8 cellular contexts compared by ENCODE assay signal in the genomic region with DNA sequence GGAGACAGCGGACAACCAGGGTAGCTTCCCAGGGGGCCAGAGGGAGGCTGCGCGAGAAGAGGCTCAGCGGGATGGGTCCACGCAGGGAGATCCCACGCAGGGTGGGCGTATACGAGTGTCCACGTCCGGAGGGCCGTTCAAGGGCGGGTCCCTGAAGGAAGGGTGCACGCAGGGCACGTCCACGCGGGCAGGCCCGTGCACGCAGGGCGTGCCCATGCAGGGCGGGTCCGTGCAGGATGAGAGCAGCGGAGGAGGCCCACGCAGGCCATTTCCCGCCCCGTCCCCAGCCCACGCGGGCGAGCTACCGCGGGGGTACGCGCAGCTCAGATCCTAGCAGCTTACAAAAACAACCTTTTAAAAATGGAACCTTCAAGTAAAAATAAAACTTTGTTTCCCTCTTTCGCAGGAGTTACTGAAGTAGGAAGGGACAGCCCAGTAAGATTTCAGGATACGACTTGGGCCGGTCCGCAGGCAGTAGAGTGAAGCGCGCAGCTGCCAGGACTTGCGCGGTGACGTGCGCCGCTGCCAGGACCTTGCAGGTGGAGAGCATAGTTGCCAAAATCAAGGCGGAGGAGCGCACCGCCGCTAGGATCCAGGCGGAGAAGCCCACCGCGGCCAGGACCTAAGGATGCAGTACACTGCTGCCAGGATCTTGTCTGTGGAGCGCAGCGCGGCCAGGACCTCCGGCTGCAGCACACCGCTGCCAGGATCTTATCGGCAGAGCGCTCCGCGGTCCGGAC. TPM values are rescaled to one million over a fixed set of nuclear protein-coding genes. Genes with fewer than 3 reads are reported as not detected.
DNase-seq lines count a peak whose midpoint lies in the region; ATAC-seq and TF ChIP-seq lines count a peak whose summit lies in the region.

No MANE protein-coding gene starts in this region.

- H3K4me3 ChIP-seq in AG10803 (ENCODE audit: low read length) (peak overlapping the region; percentile 94), choroid plexus epithelial cell (ENCODE audit: low read depth, low read length) (peak overlapping the region; percentile 89)

- DNase-seq in AG10803 (ENCODE audit: low read depth) (peak; percentile 90), NCI-H446 treated with DMSO at 0.1 percent for 48 hours (lab: John Stamatoyannopoulos, UW) (peak; percentile 82), choroid plexus epithelial cell (ENCODE audit: low read depth) (peak; percentile 94), left colon (peak; percentile 62 to 78)
- DNase-seq in activated CD4-positive, alpha-beta T cell treated with anti-CD3 and anti-CD28 coated beads for 24 hours (ENCODE audit: low read depth in 2 of 2) = peak; percentile 74 to 78
- DNase-seq in stimulated activated CD4-positive, alpha-beta T cell treated with anti-CD3 and anti-CD28 coated beads, Interleukin-2, amount 100 ng/mL, for 24 hours = peak; percentile 75 to 89

- peak; percentile 61 for ATAC-seq in GM18909 (IDR thresholded peaks at IDR 0.05; ENCODE audit: poor library complexity, unreplicated experiment)
- peak; percentile 68 for ATAC-seq in HG03159 (IDR thresholded peaks at IDR 0.05; ENCODE audit: unreplicated experiment)
- ATAC-seq in left colon = peak; percentile 84

- intact Hi-C loops in left colon (cut with DNase I, micrococcal nuclease) = no loop called here

- TF ChIP-seq CTCF in AG10803 (conservative IDR thresholded peaks at IDR 0.05; ENCODE audit: low read length) (no peak), choroid plexus epithelial cell (conservative IDR thresholded peaks at IDR 0.05; ENCODE audit: low read depth, low read length) (peak; percentile 10)

RNA-seq across cellular contexts. Expression of gene RNF187, which starts 0.4 kb away (rescaled TPM):
- 10 to 100 TPM; 79.0 to 84.5 TPM for total RNA-seq in left colon

Comparison
In these comparisons a context has a peak if more than half of its experiments do, and no peak if none do; other contexts are left out.
1. Peak in every context shown above with its lines: DNase-seq, ATAC-seq and H3K4me3 ChIP-seq.